ENCODE assay signal across 1 cellular context in the genomic region with DNA sequence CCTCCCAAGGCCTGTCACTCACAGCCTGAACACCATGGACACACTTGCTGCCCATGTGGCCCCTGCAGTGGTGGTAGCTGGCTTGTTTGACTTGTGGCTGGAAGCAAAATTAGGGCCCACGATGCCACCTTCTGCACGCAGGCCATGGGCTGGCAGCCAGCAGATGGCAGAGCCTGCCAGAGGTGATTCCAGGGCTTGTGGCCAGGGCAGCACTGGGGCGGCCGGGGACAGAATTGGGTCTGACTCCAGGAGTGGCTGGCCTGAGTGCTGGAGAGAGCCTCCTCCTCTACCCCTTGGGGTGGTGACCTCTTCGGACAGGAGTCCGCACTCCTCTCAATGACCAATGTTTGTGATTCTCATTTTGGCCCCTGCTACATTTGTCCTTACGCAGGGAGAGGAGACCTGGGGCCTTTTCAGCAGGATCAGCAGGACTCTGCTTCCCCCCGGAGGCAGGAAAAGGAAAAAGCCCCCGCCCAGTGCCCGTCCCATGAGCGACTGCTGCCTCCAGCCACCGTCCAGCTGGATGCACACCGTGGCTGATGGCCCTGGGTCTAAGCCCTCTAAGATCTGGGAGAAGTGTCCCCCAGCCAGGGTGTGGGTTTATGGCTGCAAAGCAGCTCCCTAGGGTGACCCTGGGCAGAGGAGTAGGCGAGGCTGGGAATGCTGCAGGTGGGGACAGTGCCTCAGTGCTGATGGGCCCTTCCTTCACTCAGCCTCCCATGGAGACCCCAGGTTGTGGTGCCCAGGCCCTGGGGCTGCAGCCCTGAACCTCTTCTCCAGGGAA.
TF ChIP-seq lines count a peak whose summit lies in the region.

No MANE protein-coding gene starts in this region.

TF ChIP-seq in HepG2, 621 proteins besides CTCF, POLR2A, EP300 and RAD21 (continued from another document and continues in another):
- peak; percentile 93 for TF ChIP-seq STAG1 (CRISPR knock-in tag; IDR thresholded peaks at IDR 0.05)
- TF ChIP-seq, protein P1, sequence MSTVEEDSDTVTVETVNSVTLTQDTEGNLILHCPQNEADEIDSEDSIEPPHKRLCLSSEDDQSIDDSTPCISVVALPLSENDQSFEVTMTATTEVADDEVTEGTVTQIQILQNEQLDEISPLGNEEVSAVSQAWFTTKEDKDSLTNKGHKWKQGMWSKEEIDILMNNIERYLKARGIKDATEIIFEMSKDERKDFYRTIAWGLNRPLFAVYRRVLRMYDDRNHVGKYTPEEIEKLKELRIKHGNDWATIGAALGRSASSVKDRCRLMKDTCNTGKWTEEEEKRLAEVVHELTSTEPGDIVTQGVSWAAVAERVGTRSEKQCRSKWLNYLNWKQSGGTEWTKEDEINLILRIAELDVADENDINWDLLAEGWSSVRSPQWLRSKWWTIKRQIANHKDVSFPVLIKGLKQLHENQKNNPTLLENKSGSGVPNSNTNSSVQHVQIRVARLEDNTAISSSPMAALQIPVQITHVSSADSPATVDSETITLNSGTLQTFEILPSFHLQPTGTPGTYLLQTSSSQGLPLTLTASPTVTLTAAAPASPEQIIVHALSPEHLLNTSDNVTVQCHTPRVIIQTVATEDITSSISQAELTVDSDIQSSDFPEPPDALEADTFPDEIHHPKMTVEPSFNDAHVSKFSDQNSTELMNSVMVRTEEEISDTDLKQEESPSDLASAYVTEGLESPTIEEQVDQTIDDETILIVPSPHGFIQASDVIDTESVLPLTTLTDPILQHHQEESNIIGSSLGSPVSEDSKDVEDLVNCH (CRISPR knock-in tag; IDR thresholded peaks at IDR 0.05) = no peak
- 0 out of 2 replicates have a peak, but pooled peaks have one; percentile 30 for TF ChIP-seq DRAP1 (CRISPR knock-in tag; IDR thresholded peaks at IDR 0.05)
- no peak for TF ChIP-seq TIGD3 (CRISPR knock-in tag; IDR thresholded peaks at IDR 0.05; ENCODE audit: borderline replicate concordance)
- 0 out of 2 replicates have a peak, but pooled peaks have one; percentile 30 for TF ChIP-seq ZBED4 (CRISPR knock-in tag; IDR thresholded peaks at IDR 0.05; ENCODE audit: borderline replicate concordance)
- TF ChIP-seq ZBTB37 (CRISPR knock-in tag; IDR thresholded peaks at IDR 0.05) = no peak
- TF ChIP-seq ZNF274 (CRISPR knock-in tag; IDR thresholded peaks at IDR 0.05) = peak; percentile 68; the same call in 1 of the 2 replicates
- no peak; the same call in 1 of the 2 replicates for TF ChIP-seq ZNF558 (CRISPR knock-in tag; IDR thresholded peaks at IDR 0.05; ENCODE audit: borderline replicate concordance)
- TF ChIP-seq NFIC (IDR thresholded peaks at IDR 0.05; ENCODE audit: low read length) = no peak
- peak; percentile 77; the same call in 1 of the 2 replicates for TF ChIP-seq ZNF619 (CRISPR knock-in tag; IDR thresholded peaks at IDR 0.05)
- no peak; the same call in 1 of the 2 replicates for TF ChIP-seq ZNF891 (CRISPR knock-in tag; IDR thresholded peaks at IDR 0.05)
- 0 out of 2 replicates have a peak, but pooled peaks have one; percentile 71 for TF ChIP-seq ZNF136 (CRISPR knock-in tag; IDR thresholded peaks at IDR 0.05; ENCODE audit: low read depth)
- no peak for TF ChIP-seq PAF1 (CRISPR knock-in tag; IDR thresholded peaks at IDR 0.05)
- no peak for TF ChIP-seq BCL3 (CRISPR knock-in tag; IDR thresholded peaks at IDR 0.05)
- TF ChIP-seq CBX5 (CRISPR knock-in tag; IDR thresholded peaks at IDR 0.05; ENCODE audit: borderline replicate concordance) = no peak
- TF ChIP-seq, protein P2, sequence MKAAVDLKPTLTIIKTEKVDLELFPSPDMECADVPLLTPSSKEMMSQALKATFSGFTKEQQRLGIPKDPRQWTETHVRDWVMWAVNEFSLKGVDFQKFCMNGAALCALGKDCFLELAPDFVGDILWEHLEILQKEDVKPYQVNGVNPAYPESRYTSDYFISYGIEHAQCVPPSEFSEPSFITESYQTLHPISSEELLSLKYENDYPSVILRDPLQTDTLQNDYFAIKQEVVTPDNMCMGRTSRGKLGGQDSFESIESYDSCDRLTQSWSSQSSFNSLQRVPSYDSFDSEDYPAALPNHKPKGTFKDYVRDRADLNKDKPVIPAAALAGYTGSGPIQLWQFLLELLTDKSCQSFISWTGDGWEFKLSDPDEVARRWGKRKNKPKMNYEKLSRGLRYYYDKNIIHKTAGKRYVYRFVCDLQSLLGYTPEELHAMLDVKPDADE (CRISPR knock-in tag; IDR thresholded peaks at IDR 0.05) = no peak
- TF ChIP-seq, protein P3, sequence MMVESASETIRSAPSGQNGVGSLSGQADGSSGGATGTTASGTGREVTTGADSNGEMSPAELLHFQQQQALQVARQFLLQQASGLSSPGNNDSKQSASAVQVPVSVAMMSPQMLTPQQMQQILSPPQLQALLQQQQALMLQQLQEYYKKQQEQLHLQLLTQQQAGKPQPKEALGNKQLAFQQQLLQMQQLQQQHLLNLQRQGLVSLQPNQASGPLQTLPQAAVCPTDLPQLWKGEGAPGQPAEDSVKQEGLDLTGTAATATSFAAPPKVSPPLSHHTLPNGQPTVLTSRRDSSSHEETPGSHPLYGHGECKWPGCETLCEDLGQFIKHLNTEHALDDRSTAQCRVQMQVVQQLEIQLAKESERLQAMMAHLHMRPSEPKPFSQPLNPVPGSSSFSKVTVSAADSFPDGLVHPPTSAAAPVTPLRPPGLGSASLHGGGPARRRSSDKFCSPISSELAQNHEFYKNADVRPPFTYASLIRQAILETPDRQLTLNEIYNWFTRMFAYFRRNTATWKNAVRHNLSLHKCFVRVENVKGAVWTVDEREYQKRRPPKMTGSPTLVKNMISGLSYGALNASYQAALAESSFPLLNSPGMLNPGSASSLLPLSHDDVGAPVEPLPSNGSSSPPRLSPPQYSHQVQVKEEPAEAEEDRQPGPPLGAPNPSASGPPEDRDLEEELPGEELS (CRISPR knock-in tag; IDR thresholded peaks at IDR 0.05) = 0 out of 2 replicates have a peak, but pooled peaks have one; percentile 22
- TF ChIP-seq ZNF563 (CRISPR knock-in tag; IDR thresholded peaks at IDR 0.05) = no peak
- no peak for TF ChIP-seq TOE1 (CRISPR knock-in tag; IDR thresholded peaks at IDR 0.05)
- no peak for TF ChIP-seq MEIS2 (CRISPR knock-in tag; IDR thresholded peaks at IDR 0.05)
- TF ChIP-seq ZNF672 (CRISPR knock-in tag; IDR thresholded peaks at IDR 0.05) = no peak
- no peak for TF ChIP-seq ZNF326 (CRISPR knock-in tag; IDR thresholded peaks at IDR 0.05; ENCODE audit: borderline replicate concordance)
- 0 out of 2 replicates have a peak, but pooled peaks have one; percentile 48 for TF ChIP-seq GMEB1 (CRISPR knock-in tag; IDR thresholded peaks at IDR 0.05; ENCODE audit: borderline replicate concordance)
- 0 out of 2 replicates have a peak, but pooled peaks have one; percentile 47 for TF ChIP-seq KLF6 (CRISPR knock-in tag; IDR thresholded peaks at IDR 0.05)
- TF ChIP-seq CEBPG (CRISPR knock-in tag; IDR thresholded peaks at IDR 0.05) = no peak
- 0 out of 2 replicates have a peak, but pooled peaks have one; percentile 7 for TF ChIP-seq NR2F2 (IDR thresholded peaks at IDR 0.05; ENCODE audit: borderline replicate concordance, low read depth)
- TF ChIP-seq ZNF609 (CRISPR knock-in tag; IDR thresholded peaks at IDR 0.05; ENCODE audit: borderline replicate concordance) = 0 out of 2 replicates have a peak, but pooled peaks have one; percentile 34
